Comparison of ENCODE assay signal across 14 cellular contexts in the genomic region with DNA sequence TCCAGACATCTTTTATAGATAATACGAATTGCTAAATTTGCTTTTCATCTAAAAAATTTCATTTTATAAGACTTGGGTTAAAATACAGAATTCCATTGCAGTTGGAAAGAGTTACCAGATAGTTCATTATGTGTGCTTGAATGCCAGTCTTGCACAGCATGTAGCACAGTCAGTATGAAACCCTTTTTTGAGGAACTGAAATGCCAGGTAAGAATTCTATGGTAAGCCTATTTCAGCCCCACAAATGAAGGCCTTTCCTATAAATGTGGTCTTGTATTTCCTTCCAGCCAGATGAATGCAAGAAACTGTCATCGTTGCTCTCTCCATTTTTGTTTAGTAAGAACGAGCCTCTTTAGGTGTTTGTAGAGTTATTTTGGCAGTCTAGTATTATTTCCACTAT.
DNase-seq lines count a peak whose midpoint lies in the region; ATAC-seq and TF ChIP-seq lines count a peak whose summit lies in the region.
"Had no signal": no experiment of that assay in that cellular context is flagged by ENCODE, and none has a peak within 500 bp of the region (broad histone marks: within the 10 kb centered on the region; RNA-seq: fewer than 3 reads in every experiment).

No MANE protein-coding gene starts in this region.

- no peaks in the 10 kb centered on the region for H3K4me1 ChIP-seq in foreskin keratinocyte
- H3K4me1 ChIP-seq in left ventricle myocardium inferior = peaks cover 57% of the 10 kb centered on the region

- no peak overlapping the region for H3K27ac ChIP-seq in foreskin keratinocyte
- no peak overlapping the region for H3K27ac ChIP-seq in left ventricle myocardium inferior (replicated peaks)
- H3K27ac ChIP-seq: coronary artery, heart left ventricle had no signal

- DNase-seq in GM10248 (ENCODE audit: extremely low spot score) (peak; percentile 38), HuH-7 (ENCODE audit: low spot score) (no peak), NK-92 (lab: John Stamatoyannopoulos, UW; ENCODE audit: unreplicated experiment) (no peak), foreskin keratinocyte (no peak), left ventricle myocardium inferior (no peak)
- DNase-seq: activated naive CD4-positive, alpha-beta T cell; heart left ventricle; NCI-H1417 treated with DMSO at 0.1 percent for 48 hours; PC-3 had no signal

- no peak for TF ChIP-seq CTCF in GM10248 (IDR thresholded peaks at IDR 0.05; ENCODE audit: control extremely low read depth, extremely low read depth, low read depth, missing control alignments)
- TF ChIP-seq CTCF in foreskin keratinocyte (conservative IDR thresholded peaks at IDR 0.05) = no peak
- TF ChIP-seq CTCF in left ventricle myocardium inferior (IDR thresholded peaks at IDR 0.05; ENCODE audit: borderline replicate concordance) = no peak

- H3K27me3 ChIP-seq in foreskin keratinocyte (no peaks in the 10 kb centered on the region), left ventricle myocardium inferior (ENCODE audit: low read depth) (no peaks in the 10 kb centered on the region)
- H3K27me3 ChIP-seq: heart left ventricle had no signal

- H3K4me3 ChIP-seq in left ventricle myocardium inferior = no peak overlapping the region
- H3K4me3 ChIP-seq: coronary artery, heart left ventricle had no signal

- intact Hi-C loops in left ventricle myocardium inferior (cut with micrococcal nuclease) = no loop called here

- no peaks in the 10 kb centered on the region for H3K9me3 ChIP-seq in left ventricle myocardium inferior (replicated peaks)
- H3K9me3 ChIP-seq: heart left ventricle had no signal

- CTCF ChIA-PET in GM10248 (lab: Yijun Ruan, JAX) = interaction anchor here (1.4 kb wide), 1 partner anchor 10 kb away, joined by 3 read pairs; no protein-coding TSS in a partner anchor

- H3K36me3 ChIP-seq in left ventricle myocardium inferior = peaks cover 28% of the 10 kb centered on the region

- peak; percentile 93 for ATAC-seq in GM19328 (IDR thresholded peaks at IDR 0.05; ENCODE audit: unreplicated experiment)
- ATAC-seq in HG02759 (IDR thresholded peaks at IDR 0.05; ENCODE audit: unreplicated experiment) = peak; percentile 99
- ATAC-seq in HG03460 (IDR thresholded peaks at IDR 0.05; ENCODE audit: unreplicated experiment) = peak; percentile 98
- ATAC-seq in foreskin keratinocyte = no peak
- ATAC-seq: heart left ventricle, PC-3, WTC11 had no signal

- POLR2A ChIA-PET in GM10248 (lab: Yijun Ruan, JAX) = no interaction called here
